ENCODE assay signal across 24 cellular contexts in the genomic region with DNA sequence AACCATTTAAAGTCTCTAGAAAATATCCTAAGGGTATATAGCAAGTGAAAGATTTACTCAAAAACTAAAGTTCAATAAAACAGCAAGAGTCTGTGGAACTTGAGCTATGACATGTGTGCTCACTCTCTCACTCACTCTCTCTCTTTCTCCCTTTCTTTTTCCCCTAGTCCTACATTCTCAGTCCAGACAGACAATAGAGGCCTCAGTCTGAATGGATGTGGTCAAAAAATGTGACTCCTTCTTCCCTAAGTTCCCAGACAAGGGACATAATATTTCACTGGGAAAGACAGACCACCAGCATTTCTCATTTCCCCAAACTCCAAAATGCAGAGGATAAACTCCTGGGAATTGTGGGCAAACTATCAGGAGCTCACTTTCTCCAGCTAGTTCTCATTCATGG. TPM values are rescaled to one million over a fixed set of nuclear protein-coding genes. Genes with fewer than 3 reads are reported as not detected.
"Had no signal": no experiment of that assay in that cellular context is flagged by ENCODE, and none has a peak within 500 bp of the region (broad histone marks: within the 10 kb centered on the region; RNA-seq: fewer than 3 reads in every experiment).

No MANE protein-coding gene starts in this region.

- H3K4me3 Mint-ChIP-seq: IgD-negative memory B cell had no signal

- H3K9ac ChIP-seq: KMS-11 had no signal

- H3K27ac Mint-ChIP-seq: IgD-negative memory B cell had no signal

- H3K27ac ChIP-seq: KMS-11 had no signal

- H3K4me3 ChIP-seq: K562 had no signal

- ATAC-seq: HepG2, K562, SK-N-SH treated with all-trans-retinoic acid at 6 μM for 48 hours had no signal

- DNase-seq: Kasumi-1, MM.1S, NCI-H1092 treated with DMSO at 0.1 percent for 48 hours, NCI-H1436, NCI-H187, NCI-H2029, NCI-H2081 treated with DMSO at 0.1 percent for 48 hours, NCI-H2171, NCI-H226, NCI-H446, NCI-H510A, NCI-H524 treated with DMSO at 0.1 percent for 48 hours, NCI-H69, NCI-H774, Right ventricle myocardium superior, RPMI8226, SIG-M5 had no signal

- H3K4me2 ChIP-seq: KMS-11 had no signal

RNA-seq across cellular contexts. Expression of gene APLNR, which starts 17.6 kb away (rescaled TPM):
- total RNA-seq: HepG2, HT1080, M059J had no signal
- polyA plus RNA-seq: HepG2, IgD-negative memory B cell had no signal
